In the genomic region with DNA sequence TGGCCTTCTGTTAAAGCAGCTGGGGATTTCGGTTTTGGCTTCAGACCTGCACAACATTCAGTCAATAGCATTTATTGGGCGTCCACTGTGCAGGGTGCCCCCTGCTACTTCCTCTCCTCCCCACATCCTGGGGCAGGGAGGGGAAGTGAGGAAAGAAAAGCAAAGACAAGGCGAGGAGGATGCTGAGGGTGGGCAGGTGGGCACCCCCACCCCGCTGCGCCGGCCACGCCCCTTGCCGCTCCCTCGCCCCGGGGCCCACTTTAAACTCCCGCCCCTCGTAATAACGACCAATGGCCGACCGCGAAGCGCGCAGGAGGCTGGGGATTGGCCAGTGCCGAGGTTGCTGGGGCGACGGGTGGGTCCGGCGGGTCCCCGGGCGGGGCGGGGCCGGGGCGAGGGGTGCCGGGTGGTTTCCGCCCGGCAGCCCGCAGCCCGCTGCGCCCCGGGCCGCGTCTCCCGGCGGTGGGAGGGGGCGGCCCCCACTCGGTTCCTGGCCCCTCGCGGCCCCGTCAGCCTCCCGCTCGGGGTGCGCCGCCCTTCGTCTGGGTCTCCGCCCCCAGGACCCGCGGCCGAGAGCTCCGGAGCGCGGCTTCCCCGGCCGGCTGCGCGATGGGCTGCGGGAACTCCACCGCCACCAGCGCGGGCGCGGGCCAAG, we compare ENCODE assay signal across 8 cellular contexts. TPM values are rescaled to one million over a fixed set of nuclear protein-coding genes. Genes with fewer than 3 reads are reported as not detected.
DNase-seq lines count a peak whose midpoint lies in the region; ATAC-seq and TF ChIP-seq lines count a peak whose summit lies in the region.

A gene (plus strand): TSS at position 409 of the 655 bp plus-strand sequence. CDS start 201 bp downstream, at position 610.

- peak within 1 kb of the TSS; percentile 86 for H3K9ac ChIP-seq in SU-DHL-6 (ENCODE audit: low read length)

- no peaks in the 10 kb centered on the region for H3K9me3 Mint-ChIP-seq in activated naive CD8-positive, alpha-beta T cell treated with anti-CD3 and anti-CD28 coated beads for 36 hours
- H3K9me3 Mint-ChIP-seq in type B pancreatic cell: no peaks in the 10 kb centered on the region

- peak within 1 kb of the TSS; percentile 90 for H3K27ac ChIP-seq in SU-DHL-6 (ENCODE audit: low read depth, low read length)

- no peaks in the 10 kb centered on the region for H3K27me3 Mint-ChIP-seq in activated naive CD8-positive, alpha-beta T cell treated with anti-CD3 and anti-CD28 coated beads for 36 hours
- H3K27me3 Mint-ChIP-seq in type B pancreatic cell: peaks cover 11% of the 10 kb centered on the region

- peak within 1 kb of the TSS; percentile 20 for H2AFZ ChIP-seq in SU-DHL-6 (ENCODE audit: low read depth, low read length, severe bottlenecking)

- H3K4me3 ChIP-seq in GM12875 (ENCODE audit: low read depth, low read length) (peak within 1 kb of the TSS; percentile 84), SU-DHL-6 (ENCODE audit: insufficient read depth, low read length, poor library complexity, severe bottlenecking) (peak within 1 kb of the TSS; percentile 89)

- no peaks in the 10 kb centered on the region for H3K27me3 ChIP-seq in SU-DHL-6 (ENCODE audit: low read length)

- H3K36me3 ChIP-seq in SU-DHL-6 (ENCODE audit: low read length): no peaks in the 10 kb centered on the region

- ATAC-seq in HG02623 (IDR thresholded peaks at IDR 0.05; ENCODE audit: unreplicated experiment): peak; percentile 84
- peak; percentile 91 for ATAC-seq in Right ventricle myocardium superior (ENCODE audit: poor library complexity)

- no peaks in the 10 kb centered on the region for H3K9me3 ChIP-seq in SU-DHL-6 (ENCODE audit: insufficient read depth, low read length)

- TF ChIP-seq CTCF in GM12875 (IDR thresholded peaks at IDR 0.05; ENCODE audit: borderline replicate concordance, insufficient read depth, low read depth, low read length): no peak
- TF ChIP-seq CTCF in SU-DHL-6 (IDR thresholded peaks at IDR 0.05; ENCODE audit: insufficient read depth, low read length, poor library complexity, severe bottlenecking): no peak
- no peak for TF ChIP-seq CTCF in type B pancreatic cell (conservative IDR thresholded peaks at IDR 0.05)

- no peaks in the 10 kb centered on the region for H3K36me3 Mint-ChIP-seq in activated naive CD8-positive, alpha-beta T cell treated with anti-CD3 and anti-CD28 coated beads for 36 hours
- H3K36me3 Mint-ChIP-seq in type B pancreatic cell: peaks cover 3% of the 10 kb centered on the region

- H3F3A ChIP-seq in SU-DHL-6 (ENCODE audit: insufficient read depth): peaks cover 42% of the 10 kb centered on the region

- peaks cover 45% of the 10 kb centered on the region for H3K4me1 Mint-ChIP-seq in activated naive CD8-positive, alpha-beta T cell treated with anti-CD3 and anti-CD28 coated beads for 36 hours
- H3K4me1 Mint-ChIP-seq in type B pancreatic cell (ENCODE audit: unreplicated experiment): peaks cover 33% of the 10 kb centered on the region

- H4K20me1 ChIP-seq in SU-DHL-6 (ENCODE audit: low read depth, low read length): peaks cover 5% of the 10 kb centered on the region; the same call in 1 of the 2 replicates

- peak within 1 kb of the TSS; percentile 74 for H3K27ac Mint-ChIP-seq in activated naive CD8-positive, alpha-beta T cell treated with anti-CD3 and anti-CD28 coated beads for 36 hours
- peak within 1 kb of the TSS; percentile 20 for H3K27ac Mint-ChIP-seq in type B pancreatic cell

- H3K4me3 Mint-ChIP-seq in activated naive CD8-positive, alpha-beta T cell treated with anti-CD3 and anti-CD28 coated beads for 36 hours: peak within 1 kb of the TSS; percentile 78
- H3K4me3 Mint-ChIP-seq in type B pancreatic cell: peak within 1 kb of the TSS; percentile 88

- DNase-seq in NCI-H1105 (lab: John Stamatoyannopoulos, UW): peak; percentile 89
- DNase-seq in activated naive CD8-positive, alpha-beta T cell treated with anti-CD3 and anti-CD28 coated beads for 36 hours: peak; percentile 92
- DNase-seq in Right ventricle myocardium superior: peak; percentile 78
- DNase-seq in pons (ENCODE audit: low spot score): peak; percentile 38
- peak; percentile 85 for DNase-seq in type B pancreatic cell (ENCODE audit: extremely low spot score, unreplicated experiment)

- intact Hi-C loops in Right ventricle myocardium superior (cut with DNase I): no loop called here

- peaks cover 45% of the 10 kb centered on the region for H3K79me2 ChIP-seq in SU-DHL-6 (ENCODE audit: insufficient read depth, low read length)

- H3K9me2 ChIP-seq in SU-DHL-6 (replicated peaks; ENCODE audit: insufficient read depth, low read length): no peaks in the 10 kb centered on the region

- peak within 1 kb of the TSS; percentile 86 for H3K4me2 ChIP-seq in SU-DHL-6 (ENCODE audit: low read depth, low read length, poor library complexity, severe bottlenecking)

RNA-seq across cellular contexts. Expression of the gene that starts here (rescaled TPM):
- 10 to 100 TPM; 56.0 to 57.5 TPM for total RNA-seq in activated naive CD8-positive, alpha-beta T cell treated with anti-CD3 and anti-CD28 coated beads for 36 hours
- total RNA-seq in Right ventricle myocardium superior (0.97 TPM), type B pancreatic cell (ENCODE audit: low replicate concordance) (43.1 and 45.6 TPM in 2 replicates)

Comparison
In these comparisons a context has a peak if more than half of its experiments do, and no peak if none do; other contexts are left out.
1. Peak in every context shown above with its lines: DNase-seq, ATAC-seq, H3K4me3 ChIP-seq and H3K27ac ChIP-seq.
2. RNA of the gene that starts here (total RNA-seq): 56.0 to 57.5 TPM in activated naive CD8-positive, alpha-beta T cell treated with anti-CD3 and anti-CD28 coated beads for 36 hours and 43.1 to 45.6 TPM in type B pancreatic cell; 0.97 TPM in Right ventricle myocardium superior (single experiment); every median in the first group is over 10 times any median in the second.
3. Peak in DNase-seq and ATAC-seq in Right ventricle myocardium superior; RNA of the gene not detected or under 1 TPM.
4. DNase-seq: peak in every context shown above with its lines; median percentile 92 in activated naive CD8-positive, alpha-beta T cell treated with anti-CD3 and anti-CD28 coated beads for 36 hours; 89 in NCI-H1105; 85 in type B pancreatic cell; 78 in Right ventricle myocardium superior; 38 in pons.